In genomic region chr2:158546412-158547144, GRCh38 we compare ENCODE assay signal across 12 cellular contexts.
DNase-seq lines count a peak whose midpoint lies in the region; ATAC-seq, FAIRE-seq and TF ChIP-seq lines count a peak whose summit lies in the region.
"Had no signal": no experiment of that assay in that cellular context is flagged by ENCODE, and none has a peak within 500 bp of the region (broad histone marks: within the 10 kb centered on the region; RNA-seq: fewer than 3 reads in every experiment).

No MANE protein-coding gene starts in this region.

- POLR2A ChIA-PET in GM10248 (lab: Yijun Ruan, JAX): no interaction called here
- POLR2A ChIA-PET in activated CD4-positive, alpha-beta memory T cell treated with anti-CD3 and anti-CD28 coated beads, Interleukin-2, amount 10 ng/mL, durations not matched to agents 7 days and 5 days (lab: Charles Lee): no interaction called here

- H3K27me3 ChIP-seq in upper lobe of right lung: no peaks in the 10 kb centered on the region
- no peaks in the 10 kb centered on the region for H3K27me3 ChIP-seq in Peyer's patch
- H3K27me3 ChIP-seq: esophagus muscularis mucosa had no signal

- no peak for TF ChIP-seq POLR2A in Peyer's patch (IDR thresholded peaks at IDR 0.05)

- H3K9me3 Mint-ChIP-seq in activated CD4-positive, alpha-beta memory T cell treated with anti-CD3 and anti-CD28 coated beads, Interleukin-2, amount 10 ng/mL, durations not matched to agents 7 days and 5 days: no peaks in the 10 kb centered on the region

- no peaks in the 10 kb centered on the region for H3K9me3 ChIP-seq in upper lobe of right lung
- no peaks in the 10 kb centered on the region for H3K9me3 ChIP-seq in Peyer's patch
- H3K9me3 ChIP-seq: esophagus muscularis mucosa had no signal

- H3K4me1 ChIP-seq in upper lobe of right lung: no peaks in the 10 kb centered on the region
- no peaks in the 10 kb centered on the region for H3K4me1 ChIP-seq in Peyer's patch

- TF ChIP-seq CTCF in GM10248 (IDR thresholded peaks at IDR 0.05; ENCODE audit: control extremely low read depth, extremely low read depth, low read depth, missing control alignments) (no peak), upper lobe of right lung (IDR thresholded peaks at IDR 0.05) (no peak), Peyer's patch (IDR thresholded peaks at IDR 0.05) (no peak)

- no peaks in the 10 kb centered on the region for H3K36me3 Mint-ChIP-seq in activated CD4-positive, alpha-beta memory T cell treated with anti-CD3 and anti-CD28 coated beads, Interleukin-2, amount 10 ng/mL, durations not matched to agents 7 days and 5 days (ENCODE audit: low read depth)

- intact Hi-C loops in upper lobe of right lung (cut with DNase I): no loop called here

- H3K27me3 Mint-ChIP-seq in activated CD4-positive, alpha-beta memory T cell treated with anti-CD3 and anti-CD28 coated beads, Interleukin-2, amount 10 ng/mL, durations not matched to agents 7 days and 5 days: no peaks in the 10 kb centered on the region

- ATAC-seq in HG02885 (IDR thresholded peaks at IDR 0.05; ENCODE audit: poor library complexity, unreplicated experiment): peak; percentile 78
- no peak for ATAC-seq in upper lobe of right lung

- H3K27ac ChIP-seq in upper lobe of right lung (no peak overlapping the region), caudate nucleus (ENCODE audit: low read depth, low read length) (no peak overlapping the region), Peyer's patch (no peak overlapping the region)
- H3K27ac ChIP-seq: esophagus muscularis mucosa had no signal

- no peak overlapping the region for H3K4me3 ChIP-seq in upper lobe of right lung
- H3K4me3 ChIP-seq in Peyer's patch: no peak overlapping the region
- H3K4me3 ChIP-seq: esophagus muscularis mucosa, skin epidermis had no signal

- H3K4me3 Mint-ChIP-seq in activated CD4-positive, alpha-beta memory T cell treated with anti-CD3 and anti-CD28 coated beads, Interleukin-2, amount 10 ng/mL, durations not matched to agents 7 days and 5 days: no peak overlapping the region

- FAIRE-seq in GM19239 (lab: Jason Lieb, UNC): peak; percentile 66

- DNase-seq in GM10248 (ENCODE audit: extremely low spot score) (peak; percentile 13), GM19239 (ENCODE audit: insufficient read length, low spot score) (no peak), GM03348 (ENCODE audit: low spot score) (no peak), upper lobe of right lung (no peak), caudate nucleus (lab: John Stamatoyannopoulos, UW) (no peak), Peyer's patch (no peak)
- no peak for DNase-seq in activated CD4-positive, alpha-beta memory T cell treated with anti-CD3 and anti-CD28 coated beads, Interleukin-2, amount 10 ng/mL, durations not matched to agents 7 days and 5 days
- DNase-seq: activated naive CD4-positive, alpha-beta T cell treated with anti-CD3 and anti-CD28 coated beads, Interleukin-2, amount 50 U/mL, for 16 hours; NCI-H187 treated with DMSO at 0.1 percent for 48 hours had no signal

- H3K27ac Mint-ChIP-seq in activated CD4-positive, alpha-beta memory T cell treated with anti-CD3 and anti-CD28 coated beads, Interleukin-2, amount 10 ng/mL, durations not matched to agents 7 days and 5 days: peak overlapping the region; percentile 56

- H3K36me3 ChIP-seq in upper lobe of right lung (peaks cover 7% of the 10 kb centered on the region), Peyer's patch (peaks cover 0 to 14% (median 0%) of the 10 kb centered on the region in 3 donors)

- CTCF ChIA-PET in GM10248 (lab: Yijun Ruan, JAX): interaction anchor here (1.0 kb wide), 1 partner anchor 17 kb away, joined by 3 read pairs; no protein-coding TSS in a partner anchor
- CTCF ChIA-PET in activated CD4-positive, alpha-beta memory T cell treated with anti-CD3 and anti-CD28 coated beads, Interleukin-2, amount 10 ng/mL, durations not matched to agents 7 days and 5 days (lab: Charles Lee): no interaction called here

- H3K4me1 Mint-ChIP-seq in activated CD4-positive, alpha-beta memory T cell treated with anti-CD3 and anti-CD28 coated beads, Interleukin-2, amount 10 ng/mL, durations not matched to agents 7 days and 5 days: peaks cover 13% of the 10 kb centered on the region
